Comparison of ENCODE assay signal across 22 cellular contexts in genomic region chr13:39960206-39960605, GRCh38.
"Had no signal": no experiment of that assay in that cellular context is flagged by ENCODE, and none has a peak within 500 bp of the region (broad histone marks: within the 10 kb centered on the region; RNA-seq: fewer than 3 reads in every experiment).

No MANE protein-coding gene starts in this region.

- H3K27me3 Mint-ChIP-seq: memory B cell had no signal

- H3K4me3 Mint-ChIP-seq: memory B cell; natural killer cell; neural crest cell; stimulated activated effector memory CD8-positive, alpha-beta T cell treated with anti-CD3 and anti-CD28 coated beads, Interleukin-12 subunit alpha, Interleukin-12 subunit beta, amount 100 ng/mL, for 72 hours had no signal

- H3K36me3 ChIP-seq: esophagus squamous epithelium, neutrophil, pancreas, right atrium auricular region, thoracic aorta, transverse colon, vagina had no signal

- H3K9me3 Mint-ChIP-seq: memory B cell; natural killer cell; stimulated activated effector memory CD8-positive, alpha-beta T cell treated with anti-CD3 and anti-CD28 coated beads, Interleukin-12 subunit alpha, Interleukin-12 subunit beta, amount 100 ng/mL, for 72 hours had no signal

- H3K27ac ChIP-seq: coronary artery, esophagus squamous epithelium, neutrophil, pancreas, right atrium auricular region, thoracic aorta, transverse colon, vagina had no signal

- H3K27ac Mint-ChIP-seq: memory B cell; natural killer cell; stimulated activated effector memory CD8-positive, alpha-beta T cell treated with anti-CD3 and anti-CD28 coated beads, Interleukin-12 subunit alpha, Interleukin-12 subunit beta, amount 100 ng/mL, for 72 hours had no signal

- H3K9me3 ChIP-seq: esophagus squamous epithelium, neutrophil, pancreas, right atrium auricular region, thoracic aorta, transverse colon, vagina had no signal

- DNase-seq: dermis blood vessel endothelial cell; effector memory CD4-positive, alpha-beta T cell; erythroblast; esophagus squamous epithelium; left ventricle myocardium superior; midbrain; natural killer cell; pancreas; stimulated activated CD4-positive, alpha-beta T cell treated with anti-CD3 and anti-CD28 coated beads, Interleukin-2, amount 100 ng/mL, for 24 hours; stimulated activated CD4-positive, alpha-beta T cell treated with anti-CD3 and anti-CD28 coated beads, Interleukin-4, amount 100 ng/mL, for 24 hours; stimulated activated naive CD8-positive, alpha-beta T cell treated with anti-CD3 and anti-CD28 coated beads, Interleukin-15, Interleukin-2, amounts not matched to agents 100 U/mL and 50 U/mL, for 24 hours; transverse colon had no signal

- H3K36me3 Mint-ChIP-seq: memory B cell; natural killer cell; stimulated activated effector memory CD8-positive, alpha-beta T cell treated with anti-CD3 and anti-CD28 coated beads, Interleukin-12 subunit alpha, Interleukin-12 subunit beta, amount 100 ng/mL, for 72 hours had no signal

- H3K27me3 ChIP-seq: esophagus squamous epithelium, neutrophil, pancreas, right atrium auricular region, transverse colon, vagina had no signal

- H3K4me1 ChIP-seq: pancreas, right atrium auricular region, transverse colon, vagina had no signal

- H3K4me3 ChIP-seq: coronary artery, esophagus squamous epithelium, lung, pancreas, right atrium auricular region, thoracic aorta, transverse colon, vagina had no signal

- ATAC-seq: natural killer cell; pancreas; sciatic nerve; stimulated activated effector memory CD8-positive, alpha-beta T cell treated with anti-CD3 and anti-CD28 coated beads, Interleukin-12 subunit alpha, Interleukin-12 subunit beta, amount 100 ng/mL, for 72 hours; stimulated activated naive CD8-positive, alpha-beta T cell treated with anti-CD3 and anti-CD28 coated beads, Interleukin-15, Interleukin-2, amounts not matched to agents 100 U/mL and 50 U/mL, for 24 hours had no signal
